In genomic region chr19:22607653-22608430, GRCh38 we compare ENCODE assay signal across 23 cellular contexts. TPM values are rescaled to one million over a fixed set of nuclear protein-coding genes. Genes with fewer than 3 reads are reported as not detected.
"Had no signal": no experiment of that assay in that cellular context is flagged by ENCODE, and none has a peak within 500 bp of the region (broad histone marks: within the 10 kb centered on the region; RNA-seq: fewer than 3 reads in every experiment).

No MANE protein-coding gene starts in this region.

- H3K4me1 ChIP-seq: SJCRH30 had no signal

- DNase-seq: KBM-7; MG63; NCI-H1092 treated with DMSO at 0.1 percent for 48 hours; NCI-H1436; NCI-H187; NCI-H2029; NCI-H2081 treated with DMSO at 0.1 percent for 48 hours; NCI-H2171; NCI-H226; NCI-H446; NCI-H510A; NCI-H524 treated with DMSO at 0.1 percent for 48 hours; NCI-H69; NCI-H774; NK-92 treated with Interleukin-12 subunit alpha and Interleukin-12 subunit beta, amount 100 ng/mL, for 24 hours; PC-3; SHP77 treated with DMSO at 0.1 percent for 48 hours; SJCRH30 had no signal

- ATAC-seq: Panc1, PC-3, SK-N-SH treated with all-trans-retinoic acid at 6 μM for 48 hours had no signal

- H3K36me3 ChIP-seq: MG63, SJCRH30 had no signal

- H3K27me3 ChIP-seq: MG63, SJCRH30 had no signal

- H3K9me3 ChIP-seq: MG63, SJCRH30 had no signal

- H3K27ac ChIP-seq: RWPE1, SJCRH30 had no signal

- H3K4me3 ChIP-seq: MG63, SJCRH30 had no signal

RNA-seq across cellular contexts. Expression of gene ZNF492, which starts 26.3 kb away (rescaled TPM):
- total RNA-seq: HT-29, OCI-LY7 had no signal
